Comparison of ENCODE assay signal across 8 cellular contexts in the genomic region with DNA sequence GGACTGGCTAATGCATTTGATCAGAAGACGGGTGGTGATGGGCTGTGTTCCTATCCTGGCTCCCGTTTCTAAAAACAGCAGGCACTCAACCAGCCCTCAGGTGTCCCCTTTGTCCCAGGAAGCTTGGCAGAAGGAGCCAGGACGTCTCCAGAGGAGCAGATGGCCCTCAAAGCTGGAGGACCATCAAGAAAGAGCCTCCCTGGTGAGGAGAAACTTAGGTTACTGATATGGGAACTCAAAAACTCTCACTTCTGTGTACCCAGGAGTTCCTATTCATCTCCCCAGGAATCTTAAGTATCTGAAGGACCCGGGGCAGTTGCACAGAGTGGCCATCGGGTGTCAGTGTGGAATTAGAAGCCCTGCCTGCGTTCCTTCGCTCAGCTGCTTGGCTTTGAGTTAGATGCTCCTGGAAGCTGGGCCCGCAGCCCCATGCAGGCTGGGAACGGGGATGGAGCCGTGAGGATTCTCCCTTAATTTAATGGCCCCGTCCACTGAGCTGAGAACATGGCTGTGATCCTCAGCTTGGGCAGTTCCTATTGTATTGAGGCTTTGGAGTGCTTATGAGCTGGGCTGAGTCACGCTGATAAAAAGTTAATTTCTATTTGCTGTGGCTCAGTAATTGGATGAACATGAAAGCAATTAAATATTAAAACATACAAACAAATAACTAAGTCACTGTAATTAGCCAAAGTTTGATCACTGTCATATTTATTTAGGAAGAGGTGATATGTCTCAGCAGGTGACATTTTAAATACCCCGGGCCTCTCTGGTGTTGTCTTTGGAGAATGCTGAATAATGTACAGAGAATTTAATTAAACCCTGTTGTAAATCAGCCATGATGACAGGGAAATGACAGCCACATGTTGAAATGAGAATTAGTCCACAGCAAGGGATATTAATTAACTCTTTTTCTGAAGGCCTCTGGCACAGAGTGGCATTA.
DNase-seq lines count a peak whose midpoint lies in the region; ATAC-seq and TF ChIP-seq lines count a peak whose summit lies in the region.

No MANE protein-coding gene starts in this region.

- TF ChIP-seq CTCF in epithelial cell of proximal tubule (conservative IDR thresholded peaks at IDR 0.05; ENCODE audit: low read depth, low read length) (peak; percentile 96), mucosa of descending colon (IDR thresholded peaks at IDR 0.05) (peak; percentile 82)

- ATAC-seq in mucosa of descending colon (peak; percentile 88), GM19463 (IDR thresholded peaks at IDR 0.05; ENCODE audit: unreplicated experiment) (no peak)
- ATAC-seq in stimulated activated effector memory CD8-positive, alpha-beta T cell treated with anti-CD3 and anti-CD28 coated beads, Interleukin-12 subunit alpha, Interleukin-12 subunit beta, amount 100 ng/mL, for 72 hours: peak; percentile 77

- no peaks in the 10 kb centered on the region for H3K36me3 Mint-ChIP-seq in stimulated activated effector memory CD8-positive, alpha-beta T cell treated with anti-CD3 and anti-CD28 coated beads, Interleukin-12 subunit alpha, Interleukin-12 subunit beta, amount 100 ng/mL, for 72 hours

- H3K4me1 ChIP-seq in mucosa of descending colon (ENCODE audit: low read depth): peaks cover 6% of the 10 kb centered on the region

- no peaks in the 10 kb centered on the region for H3K9me3 ChIP-seq in mucosa of descending colon

- intact Hi-C loops in mucosa of descending colon (cut with DNase I, micrococcal nuclease): loop anchor here (10.0 kb wide), 1 partner anchor 472 kb away; no protein-coding TSS in a partner anchor

- H3K9me3 Mint-ChIP-seq in stimulated activated effector memory CD8-positive, alpha-beta T cell treated with anti-CD3 and anti-CD28 coated beads, Interleukin-12 subunit alpha, Interleukin-12 subunit beta, amount 100 ng/mL, for 72 hours: no peaks in the 10 kb centered on the region

- peak; percentile 63 for DNase-seq in COLO668 (lab: John Stamatoyannopoulos, UW; ENCODE audit: unreplicated experiment)
- peak; percentile 85 for DNase-seq in HuH-7 (ENCODE audit: low spot score)
- peak; percentile 63 for DNase-seq in NOMO-1 treated with DMSO at 0.1 percent for 48 hours (lab: John Stamatoyannopoulos, UW; ENCODE audit: unreplicated experiment)
- peak; percentile 19 for DNase-seq in activated CD8-positive, alpha-beta memory T cell treated with anti-CD3 and anti-CD28 coated beads, Interleukin-2, amount 50 U/mL, for 24 hours (ENCODE audit: extremely low read depth)
- DNase-seq in epithelial cell of proximal tubule (ENCODE audit: low read depth): peak; percentile 18
- DNase-seq in mucosa of descending colon: peak in 2 of 3 donors; percentile 76 to 86
- DNase-seq in stimulated activated effector memory CD8-positive, alpha-beta T cell treated with anti-CD3 and anti-CD28 coated beads, Interleukin-12 subunit alpha, Interleukin-12 subunit beta, amount 100 ng/mL, for 72 hours (ENCODE audit: low spot score in 2 of 2): peak; percentile 25 to 71

- no peak overlapping the region for H3K4me3 ChIP-seq in epithelial cell of proximal tubule (ENCODE audit: low read depth, low read length)
- H3K4me3 ChIP-seq in mucosa of descending colon: no peak overlapping the region

- H3K4me1 Mint-ChIP-seq in stimulated activated effector memory CD8-positive, alpha-beta T cell treated with anti-CD3 and anti-CD28 coated beads, Interleukin-12 subunit alpha, Interleukin-12 subunit beta, amount 100 ng/mL, for 72 hours: peaks cover 5% of the 10 kb centered on the region

- H3K4me3 Mint-ChIP-seq in stimulated activated effector memory CD8-positive, alpha-beta T cell treated with anti-CD3 and anti-CD28 coated beads, Interleukin-12 subunit alpha, Interleukin-12 subunit beta, amount 100 ng/mL, for 72 hours: no peak overlapping the region

- no peak overlapping the region for H3K27ac Mint-ChIP-seq in stimulated activated effector memory CD8-positive, alpha-beta T cell treated with anti-CD3 and anti-CD28 coated beads, Interleukin-12 subunit alpha, Interleukin-12 subunit beta, amount 100 ng/mL, for 72 hours

- H3K36me3 ChIP-seq in mucosa of descending colon (ENCODE audit: low read depth): no peaks in the 10 kb centered on the region

Comparison
In these comparisons a context has a peak if more than half of its experiments do, and no peak if none do; other contexts are left out.
1. DNase-seq: peak in every context shown above with its lines; median percentile 85 in HuH-7; 81 in mucosa of descending colon; 63 in COLO668; 63 in NOMO-1 treated with DMSO at 0.1 percent for 48 hours; 48 in stimulated activated effector memory CD8-positive, alpha-beta T cell treated with anti-CD3 and anti-CD28 coated beads, Interleukin-12 subunit alpha, Interleukin-12 subunit beta, amount 100 ng/mL, for 72 hours; 19 in activated CD8-positive, alpha-beta memory T cell treated with anti-CD3 and anti-CD28 coated beads, Interleukin-2, amount 50 U/mL, for 24 hours; 18 in epithelial cell of proximal tubule.